In genomic region chr4:122702939-122703338, GRCh38 we compare ENCODE assay signal across 20 cellular contexts. TPM values are rescaled to one million over a fixed set of nuclear protein-coding genes. Genes with fewer than 3 reads are reported as not detected.
A peak's percentile ranks its signal among the peaks of the same experiment; 100 is the strongest.
DNase-seq lines count a peak whose midpoint lies in the region; ATAC-seq, FAIRE-seq and TF ChIP-seq lines count a peak whose summit lies in the region.
"Had no signal": no experiment of that assay in that cellular context is flagged by ENCODE, and none has a peak within 500 bp of the region (broad histone marks: within the 10 kb centered on the region; RNA-seq: fewer than 3 reads in every experiment).

No MANE protein-coding gene starts in this region.

- H4K20me1 ChIP-seq in GM23338 (replicated peaks; ENCODE audit: insufficient read depth) (no peaks in the 10 kb centered on the region), K562 (replicated peaks; ENCODE audit: control insufficient read depth, insufficient read depth, low read length) (no peaks in the 10 kb centered on the region)

- no peak overlapping the region for H3K4me2 ChIP-seq in GM23338
- H3K4me2 ChIP-seq in K562 (ENCODE audit: insufficient read depth, low read length) = peak overlapping the region; percentile 14
- H3K4me2 ChIP-seq: A549 had no signal

- no peak for TF ChIP-seq RAD21 in K562 (CRISPR knock-in tag; conservative IDR thresholded peaks at IDR 0.05 in 1 of 2, IDR thresholded peaks at IDR 0.05 in 1 of 2)

- intact Hi-C loops in K562 (cut with micrococcal nuclease) = no loop called here
- intact Hi-C loops in ovary (cut with DNase I) = no loop called here

- H3K27ac ChIP-seq in GM23338 (ENCODE audit: low read depth) (no peak overlapping the region), K562 (ENCODE audit: extremely low read depth, low read depth, low read length) (no peak overlapping the region), ovary (no peak overlapping the region)
- H3K27ac ChIP-seq: A549 had no signal

- TF ChIP-seq POLR2A in K562 (conservative IDR thresholded peaks at IDR 0.05) = no peak
- TF ChIP-seq POLR2A in ovary (IDR thresholded peaks at IDR 0.05) = no peak

- H3K27ac Mint-ChIP-seq in activated T-cell treated with anti-CD3 and anti-CD28 coated beads, Interleukin-2, amount 50 U/mL, for 72 hours = no peak overlapping the region
- no peak overlapping the region for H3K27ac Mint-ChIP-seq in activated T-cell treated with anti-CD3 and anti-CD28 coated beads, Interleukin-2, amount 50 U/mL, for 24 hours
- no peak overlapping the region for H3K27ac Mint-ChIP-seq in GM23338
- H3K27ac Mint-ChIP-seq: IgD-negative memory B cell had no signal

- H3F3A ChIP-seq in GM23338 (replicated peaks; ENCODE audit: low read depth) = 0 out of 2 replicates have a peak, but pooled peaks cover 4% of the 10 kb centered on the region

- ATAC-seq in activated T-cell treated with anti-CD3 and anti-CD28 coated beads, Interleukin-2, amount 50 U/mL, for 72 hours (replicated peaks in 1 of 2) = no peak
- ATAC-seq in GM23338 (no peak), K562 (no peak)
- ATAC-seq: A549, GM12878 had no signal

- no peaks in the 10 kb centered on the region for H3K27me3 ChIP-seq in GM23338 (ENCODE audit: insufficient read depth)
- no peaks in the 10 kb centered on the region for H3K27me3 ChIP-seq in K562 (ENCODE audit: control insufficient read depth in 2 of 2, insufficient read depth in 2 of 2, low read length in 2 of 2)
- H3K27me3 ChIP-seq in ovary = no peaks in the 10 kb centered on the region

- H3K4me3 ChIP-seq in GM23338 = no peak overlapping the region
- no peak overlapping the region for H3K4me3 ChIP-seq in K562
- H3K4me3 ChIP-seq in ovary = no peak overlapping the region
- H3K4me3 ChIP-seq: A549, GM12878 had no signal

- WGBS in K562 (ENCODE audit: insufficient coverage, low coverage, missing lambda C conversion rate) = 16% methylated on average over 3 of the region's 3 CpGs
- WGBS in ovary, 3 donors = 50 to 67% (median 56%) methylated on average over 3 of the region's 3 CpGs

- H3K36me3 ChIP-seq in GM23338 (ENCODE audit: insufficient read depth) = no peaks in the 10 kb centered on the region
- H3K36me3 ChIP-seq in K562 (ENCODE audit: control insufficient read depth, insufficient read depth, low read length) = peaks cover 6% of the 10 kb centered on the region; the same call in 1 of the 3 replicates
- H3K36me3 ChIP-seq in ovary = no peaks in the 10 kb centered on the region

- no peaks in the 10 kb centered on the region for H3K27me3 Mint-ChIP-seq in activated T-cell treated with anti-CD3 and anti-CD28 coated beads, Interleukin-2, amount 50 U/mL, for 72 hours (ENCODE audit: low read depth)
- H3K27me3 Mint-ChIP-seq in activated T-cell treated with anti-CD3 and anti-CD28 coated beads, Interleukin-2, amount 50 U/mL, for 24 hours = no peaks in the 10 kb centered on the region
- peaks cover 2% of the 10 kb centered on the region for H3K27me3 Mint-ChIP-seq in GM23338 (ENCODE audit: insufficient read depth, low read depth, poor library complexity)

- peaks cover 66% of the 10 kb centered on the region for H3K4me1 Mint-ChIP-seq in activated T-cell treated with anti-CD3 and anti-CD28 coated beads, Interleukin-2, amount 50 U/mL, for 72 hours (ENCODE audit: low read depth)
- peaks cover 71% of the 10 kb centered on the region for H3K4me1 Mint-ChIP-seq in activated T-cell treated with anti-CD3 and anti-CD28 coated beads, Interleukin-2, amount 50 U/mL, for 24 hours (ENCODE audit: low read depth)
- H3K4me1 Mint-ChIP-seq in GM23338 = no peaks in the 10 kb centered on the region

- no TSS peak for BruUV-seq in K562 (replicated peaks; lab: Mats Ljungman, UMichigan)

- peak overlapping the region in 1 of 2 experiments; percentile 59; a peak in 1 of 4 replicates for H3K9ac ChIP-seq in K562 (ENCODE audit: insufficient read depth in 1 of 2, low read depth in 2 of 2, low read length in 2 of 2)

- H3K4me3 Mint-ChIP-seq in activated T-cell treated with anti-CD3 and anti-CD28 coated beads, Interleukin-2, amount 50 U/mL, for 72 hours = peak overlapping the region; percentile 41 to 42
- H3K4me3 Mint-ChIP-seq in activated T-cell treated with anti-CD3 and anti-CD28 coated beads, Interleukin-2, amount 50 U/mL, for 24 hours = no peak overlapping the region
- H3K4me3 Mint-ChIP-seq in GM23338 = no peak overlapping the region
- H3K4me3 Mint-ChIP-seq: IgD-negative memory B cell had no signal

- H3K9me2 ChIP-seq in GM23338 (ENCODE audit: insufficient read depth) = 0 out of 2 replicates have a peak, but pooled peaks cover 8% of the 10 kb centered on the region

- peaks cover 18% of the 10 kb centered on the region in 2 donors for H3K36me3 Mint-ChIP-seq in activated T-cell treated with anti-CD3 and anti-CD28 coated beads, Interleukin-2, amount 50 U/mL, for 72 hours (ENCODE audit: insufficient read depth in 2 of 2)
- H3K36me3 Mint-ChIP-seq in activated T-cell treated with anti-CD3 and anti-CD28 coated beads, Interleukin-2, amount 50 U/mL, for 24 hours (ENCODE audit: low read depth) = peaks cover 3% of the 10 kb centered on the region
- H3K36me3 Mint-ChIP-seq in GM23338 (ENCODE audit: low read depth) = no peaks in the 10 kb centered on the region
- H3K36me3 Mint-ChIP-seq: IgD-negative memory B cell had no signal

- FAIRE-seq in K562 (lab: Jason Lieb, UNC) = no peak
- FAIRE-seq: A549, GM12878 had no signal

- H3K79me2 ChIP-seq in GM23338 (replicated peaks; ENCODE audit: insufficient read depth) (no peaks in the 10 kb centered on the region), K562 (ENCODE audit: control insufficient read depth, insufficient read depth, low read length) (no peaks in the 10 kb centered on the region)

- TF ChIP-seq CTCF in GM23338 (conservative IDR thresholded peaks at IDR 0.05; ENCODE audit: low read depth in 2 of 2) (no peak), K562 (IDR thresholded peaks at IDR 0.05 in 2 of 3, conservative IDR thresholded peaks at IDR 0.05 in 1 of 3; ENCODE audit: insufficient read depth in 2 of 3, low read depth in 1 of 3, low read length in 3 of 3) (no peak), ovary (IDR thresholded peaks at IDR 0.05) (no peak)

- CTCF ChIA-PET in K562 (lab: Yijun Ruan, JAX; ENCODE audit: low intra/inter-chr PET ratio) = interaction anchor here (0.5 kb wide), 1 partner anchor 55 kb away, joined by 4 read pairs; no protein-coding TSS in a partner anchor

- peak overlapping the region; percentile 81; the same call in 1 of the 2 replicates for H2AFZ ChIP-seq in GM23338
- peak overlapping the region; percentile 46 for H2AFZ ChIP-seq in K562 (ENCODE audit: low read depth, low read length)

- H3K9me1 ChIP-seq in K562 (ENCODE audit: control insufficient read depth, insufficient read depth, low read length) = no peaks in the 10 kb centered on the region

- no peaks in the 10 kb centered on the region for H3K9me3 ChIP-seq in K562 (replicated peaks; ENCODE audit: control insufficient read depth, insufficient read depth, low read depth, low read length)
- no peaks in the 10 kb centered on the region for H3K9me3 ChIP-seq in ovary
- H3K9me3 ChIP-seq: A549 had no signal

- in situ Hi-C loops in K562 (cut with MboI) = no loop called here

- TF ChIP-seq EP300 in K562 (IDR thresholded peaks at IDR 0.05; ENCODE audit: low read length) (no peak), ovary (IDR thresholded peaks at IDR 0.05) (no peak)

- peaks cover 2 to 3% of the 10 kb centered on the region in 2 donors for H3K9me3 Mint-ChIP-seq in activated T-cell treated with anti-CD3 and anti-CD28 coated beads, Interleukin-2, amount 50 U/mL, for 72 hours
- peaks cover 12% of the 10 kb centered on the region for H3K9me3 Mint-ChIP-seq in activated T-cell treated with anti-CD3 and anti-CD28 coated beads, Interleukin-2, amount 50 U/mL, for 24 hours
- H3K9me3 Mint-ChIP-seq in GM23338 = no peaks in the 10 kb centered on the region
- H3K9me3 Mint-ChIP-seq: IgD-negative memory B cell had no signal

- no peak for DNase-seq in activated T-cell treated with anti-CD3 and anti-CD28 coated beads, Interleukin-2, amount 50 U/mL, for 72 hours
- DNase-seq in activated T-cell treated with anti-CD3 and anti-CD28 coated beads, Interleukin-2, amount 50 U/mL, for 24 hours = no peak
- no peak for DNase-seq in GM23338 (ENCODE audit: low spot score)
- peak in 1 of 4 experiments; percentile 24 for DNase-seq in K562 (ENCODE audit: extremely low read depth in 1 of 4, low spot score in 3 of 4)
- peak in 3 of 5 donors; percentile 22 to 31 (median 28) for DNase-seq in ovary
- DNase-seq in NCI-H2107 (lab: John Stamatoyannopoulos, UW) = no peak
- no peak for DNase-seq in NCI-H1048 (lab: John Stamatoyannopoulos, UW)
- DNase-seq: C1 segment of cervical spinal cord; GDM1; HCEC 1CT; MV-4-11; NCI-H1417 treated with DMSO at 0.1 percent for 48 hours; NCI-H1930; NCI-H2171; NCI-H446 treated with DMSO at 0.1 percent for 48 hours; NK-92 treated with Interleukin-12 subunit alpha and Interleukin-12 subunit beta, amount 100 ng/mL, for 24 hours; RPMI8226 had no signal

- POLR2A ChIA-PET in K562 (lab: Yijun Ruan, JAX) = interaction anchor here (2.9 kb wide), 1 partner anchor 10 kb away, joined by 13 read pairs; no protein-coding TSS in a partner anchor

- H3K4me1 ChIP-seq in GM23338 (ENCODE audit: insufficient read depth) = no peaks in the 10 kb centered on the region
- H3K4me1 ChIP-seq in K562 (replicated peaks in 1 of 2; ENCODE audit: control insufficient read depth in 2 of 2, insufficient read depth in 2 of 2, low read length in 2 of 2) = peaks cover 0 to 21% of the 10 kb centered on the region in 2 experiments; a peak in 4 of 5 replicates
- H3K4me1 ChIP-seq in ovary (ENCODE audit: insufficient read depth) = peaks cover 14% of the 10 kb centered on the region
- H3K4me1 ChIP-seq: A549 had no signal

RNA-seq across cellular contexts. Expression of gene BBS12, which starts 29.6 kb away (rescaled TPM):
- total RNA-seq in activated T-cell treated with anti-CD3 and anti-CD28 coated beads, Interleukin-2, amount 50 U/mL, for 72 hours = 1 to 10 TPM; 3.0 to 4.4 TPM
- 2.6 TPM in 2 replicates for total RNA-seq in GM23338 (2014; rRNA removed; shearing (Covaris generic))
- polyA plus RNA-seq in GM23338 (2016; fragmentation: Nextera tagmentation; extraction: Ambion mirVana) = 1.4 and 2.3 TPM in 2 replicates
- 2.4 and 7.3 TPM in 2 replicates for total RNA-seq in K562 (2011; cell fraction: chromatin; rRNA removed; ENCODE audit: low replicate concordance)
- 1.8 and 2.3 TPM in 2 replicates for total RNA-seq in K562 (2011; cell fraction: nucleolus; rRNA removed)
- 2.2 and 3.2 TPM in 2 replicates for total RNA-seq in K562 (2011; cell fraction: nucleoplasm; rRNA removed)
- total RNA-seq in K562 (2014; rRNA removed) = 2.7 and 2.9 TPM in 2 replicates
- total RNA-seq in K562 (2014; rRNA removed; fragmentation: Illumina TruSeq; extraction: Trizol) = 4.4 and 4.8 TPM in 2 replicates
- 5.3 and 5.5 TPM in 2 replicates for total RNA-seq in K562 (2015; rRNA removed; fragmentation: Illumina TruSeq; extraction: Trizol)
- total RNA-seq in K562 (2021) = 3.0 and 3.1 TPM in 2 replicates
- polyA plus RNA-seq in K562 (2011; rRNA removed) = 2.5 and 2.8 TPM in 2 replicates
- 1.1 and 1.5 TPM in 2 replicates for polyA plus RNA-seq in K562 (2011; cell fraction: cytosol; rRNA removed)
- polyA plus RNA-seq in K562 (2011; cell fraction: nucleus; rRNA removed) = 1.0 and 2.5 TPM in 2 replicates
- 3.3 and 5.8 TPM in 2 replicates for polyA plus RNA-seq in K562 (2012)
- polyA plus RNA-seq in K562 (2014; fragmentation: Illumina TruSeq; extraction: Trizol) = 3.3 and 3.5 TPM in 2 replicates
- polyA plus RNA-seq in K562 (2014; fragmentation: Nextera tagmentation; extraction: Ambion mirVana) = 1 to 10 TPM; 5.1 to 6.5 TPM
- polyA plus RNA-seq in K562 (2014; rRNA removed) = 2.1 and 3.2 TPM in 2 replicates
- polyA minus RNA-seq in K562 (2011; rRNA and poly(A)+ RNA removed) = 4.7 and 5.5 TPM in 2 replicates
- polyA minus RNA-seq in K562 (2011; cell fraction: cytosol; rRNA and poly(A)+ RNA removed) = 2.0 and 2.6 TPM in 2 replicates
- 3.2 and 8.6 TPM in 2 replicates for polyA minus RNA-seq in K562 (2011; cell fraction: nucleus; rRNA and poly(A)+ RNA removed)
- total RNA-seq in ovary = 1 to 10 TPM; 3.1 to 6.8 (median 3.8) TPM
- polyA plus RNA-seq in ovary = 1 to 10 TPM; 2.6 to 4.2 TPM

Comparison
In these comparisons a context has a peak if more than half of its experiments do, and no peak if none do; other contexts are left out.
1. H3K4me3 Mint-ChIP-seq: peak in activated T-cell treated with anti-CD3 and anti-CD28 coated beads, Interleukin-2, amount 50 U/mL, for 72 hours (2 of 2); none in activated T-cell treated with anti-CD3 and anti-CD28 coated beads, Interleukin-2, amount 50 U/mL, for 24 hours (single experiment) and GM23338 (single experiment).
2. DNase-seq: peak in ovary (3 of 5); none in activated T-cell treated with anti-CD3 and anti-CD28 coated beads, Interleukin-2, amount 50 U/mL, for 72 hours (0 of 2), activated T-cell treated with anti-CD3 and anti-CD28 coated beads, Interleukin-2, amount 50 U/mL, for 24 hours (single experiment), GM23338 (single experiment), NCI-H2107 (single experiment) and NCI-H1048 (single experiment).